In genomic region chr7:604884-605531, GRCh38 we compare ENCODE assay signal across 7 cellular contexts.
DNase-seq lines count a peak whose midpoint lies in the region; ATAC-seq and TF ChIP-seq lines count a peak whose summit lies in the region.

No MANE protein-coding gene starts in this region.

- DNase-seq in activated naive CD8-positive, alpha-beta T cell treated with anti-CD3 and anti-CD28 coated beads, Interleukin-2, amount 50 U/mL, for 24 hours = peak; percentile 48
- DNase-seq in lower lobe of right lung = no peak
- peak in 3 of 49 donors; percentile 23 to 43 (median 41) for DNase-seq in substantia nigra (lab: John Stamatoyannopoulos, UW)
- DNase-seq in NCI-H1694 treated with DMSO at 0.1 percent for 48 hours (lab: John Stamatoyannopoulos, UW) = no peak
- DNase-seq in retina = no peak

- no peaks in the 10 kb centered on the region for H3K27me3 Mint-ChIP-seq in activated naive CD8-positive, alpha-beta T cell treated with anti-CD3 and anti-CD28 coated beads, Interleukin-2, amount 50 U/mL, for 24 hours

- H3K36me3 Mint-ChIP-seq in activated naive CD8-positive, alpha-beta T cell treated with anti-CD3 and anti-CD28 coated beads, Interleukin-2, amount 50 U/mL, for 24 hours (ENCODE audit: low read depth) = peaks cover 53% of the 10 kb centered on the region

- H3K36me3 ChIP-seq in Loucy (ENCODE audit: insufficient read depth, low read length) (no peaks in the 10 kb centered on the region), lower lobe of right lung (no peaks in the 10 kb centered on the region)

- intact Hi-C loops in lower lobe of right lung (cut with DNase I) = no loop called here

- no peaks in the 10 kb centered on the region for H4K20me1 ChIP-seq in Loucy (ENCODE audit: insufficient read depth, low read length, poor library complexity, severe bottlenecking)

- H3K4me1 ChIP-seq in Loucy (ENCODE audit: insufficient read depth, low read length, poor library complexity, severe bottlenecking) (peaks cover 24% of the 10 kb centered on the region), lower lobe of right lung (peaks cover 56% of the 10 kb centered on the region)

- H3K4me1 Mint-ChIP-seq in activated naive CD8-positive, alpha-beta T cell treated with anti-CD3 and anti-CD28 coated beads, Interleukin-2, amount 50 U/mL, for 24 hours = peaks cover 84% of the 10 kb centered on the region

- H3K4me2 ChIP-seq in Loucy (ENCODE audit: low read depth, low read length, poor library complexity, severe bottlenecking) = peak overlapping the region; percentile 39

- H3K4me3 Mint-ChIP-seq in activated naive CD8-positive, alpha-beta T cell treated with anti-CD3 and anti-CD28 coated beads, Interleukin-2, amount 50 U/mL, for 24 hours = peak overlapping the region; percentile 90

- no peaks in the 10 kb centered on the region for H3K9me3 ChIP-seq in Loucy (ENCODE audit: insufficient read depth, low read depth, low read length)
- H3K9me3 ChIP-seq in lower lobe of right lung = no peaks in the 10 kb centered on the region

- no peaks in the 10 kb centered on the region for H3K79me2 ChIP-seq in Loucy (ENCODE audit: insufficient read depth, low read length)

- H3K9me2 ChIP-seq in Loucy (replicated peaks; ENCODE audit: low read depth, low read length) = no peaks in the 10 kb centered on the region

- H3K27ac Mint-ChIP-seq in activated naive CD8-positive, alpha-beta T cell treated with anti-CD3 and anti-CD28 coated beads, Interleukin-2, amount 50 U/mL, for 24 hours = peak overlapping the region; percentile 99

- H3K4me3 ChIP-seq in Loucy (ENCODE audit: low read length, poor library complexity, severe bottlenecking) (peak overlapping the region; percentile 31), lower lobe of right lung (peak overlapping the region; percentile 40)

- no peak overlapping the region for H2AFZ ChIP-seq in Loucy (ENCODE audit: low read length)

- H3K27ac ChIP-seq in lower lobe of right lung = peak overlapping the region; percentile 91
- peak overlapping the region; percentile 78 for H3K27ac ChIP-seq in substantia nigra (ENCODE audit: low read depth, low read length, poor library complexity, severe bottlenecking)

- H3K27me3 ChIP-seq in Loucy (ENCODE audit: insufficient read depth, low read length, poor library complexity, severe bottlenecking) (no peaks in the 10 kb centered on the region), lower lobe of right lung (ENCODE audit: low read depth) (no peaks in the 10 kb centered on the region)

- H3K9me3 Mint-ChIP-seq in activated naive CD8-positive, alpha-beta T cell treated with anti-CD3 and anti-CD28 coated beads, Interleukin-2, amount 50 U/mL, for 24 hours = no peaks in the 10 kb centered on the region

- H3K9ac ChIP-seq in Loucy (ENCODE audit: low read depth, low read length, poor library complexity, severe bottlenecking) = peak overlapping the region; percentile 58

- no peak for ATAC-seq in activated naive CD8-positive, alpha-beta T cell treated with anti-CD3 and anti-CD28 coated beads, Interleukin-2, amount 50 U/mL, for 24 hours
- ATAC-seq in lower lobe of right lung (peak in 1 of 2 donors; percentile 15), HG03457 (IDR thresholded peaks at IDR 0.05; ENCODE audit: unreplicated experiment) (no peak)

- TF ChIP-seq CTCF in Loucy (conservative IDR thresholded peaks at IDR 0.05; ENCODE audit: low read length) (no peak), lower lobe of right lung (IDR thresholded peaks at IDR 0.05) (no peak)

- no peaks in the 10 kb centered on the region for H3F3A ChIP-seq in Loucy (ENCODE audit: low read depth)
